ENCODE assay signal across 9 cellular contexts in the genomic region with DNA sequence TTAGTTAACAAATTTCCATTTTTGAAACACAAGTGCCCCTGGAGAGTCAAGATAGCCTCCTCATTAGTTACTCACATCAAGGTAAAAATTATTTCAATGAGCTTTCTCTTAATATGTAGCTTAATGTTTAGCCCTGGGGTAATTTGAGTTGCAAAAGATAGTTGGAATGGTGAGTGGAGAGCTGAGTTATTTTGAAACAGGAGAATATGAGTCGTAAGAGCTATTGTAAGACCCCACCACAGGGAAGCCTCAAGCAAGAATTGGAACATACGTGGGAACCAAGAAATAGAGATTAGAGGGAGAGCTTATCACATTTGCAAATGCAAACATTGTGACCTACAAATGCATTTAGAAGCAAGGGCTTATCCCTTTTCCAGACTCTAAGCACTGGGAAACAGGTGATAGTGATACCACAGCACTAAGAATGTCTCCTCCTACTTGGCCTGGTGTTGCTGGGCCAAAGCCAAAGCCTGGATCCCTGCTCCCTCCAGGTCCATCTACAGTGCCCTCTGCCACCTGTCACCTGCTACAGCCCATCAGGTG.
DNase-seq lines count a peak whose midpoint lies in the region; ATAC-seq and TF ChIP-seq lines count a peak whose summit lies in the region.
"Had no signal": no experiment of that assay in that cellular context is flagged by ENCODE, and none has a peak within 500 bp of the region (broad histone marks: within the 10 kb centered on the region; RNA-seq: fewer than 3 reads in every experiment).

No MANE protein-coding gene starts in this region.

- no peaks in the 10 kb centered on the region for H3K36me3 ChIP-seq in mucosa of descending colon (ENCODE audit: low read depth)
- H3K36me3 ChIP-seq in suprapubic skin: no peaks in the 10 kb centered on the region

- 36% methylated on average over 2 of the region's 2 CpGs for WGBS in suprapubic skin

- H3K9me3 ChIP-seq in mucosa of descending colon (no peaks in the 10 kb centered on the region), suprapubic skin (no peaks in the 10 kb centered on the region)

- no peaks in the 10 kb centered on the region for H3K36me3 Mint-ChIP-seq in type B pancreatic cell

- ATAC-seq in mucosa of descending colon (peak; percentile 49), GM21526 (IDR thresholded peaks at IDR 0.05; ENCODE audit: low FRiP score, unreplicated experiment) (no peak)

- intact Hi-C loops in mucosa of descending colon (cut with DNase I, micrococcal nuclease): no loop called here

- H3K4me1 Mint-ChIP-seq in type B pancreatic cell (ENCODE audit: unreplicated experiment): peaks cover 8% of the 10 kb centered on the region

- peak; percentile 98 for DNase-seq in G401 (ENCODE audit: low spot score)
- peak; percentile 72 for DNase-seq in M059J (ENCODE audit: low read depth)
- DNase-seq in astrocyte of the hippocampus (ENCODE audit: low read depth, low spot score): peak; percentile 38
- peak in 2 of 3 donors; percentile 10 to 15 for DNase-seq in mucosa of descending colon
- DNase-seq in suprapubic skin (ENCODE audit: low spot score in 2 of 2): no peak
- DNase-seq in type B pancreatic cell (ENCODE audit: extremely low spot score, unreplicated experiment): no peak
- DNase-seq in DMS79 treated with DMSO at 0.1 percent for 48 hours (lab: John Stamatoyannopoulos, UW): no peak
- DNase-seq: erythroblast had no signal

- H3K4me3 Mint-ChIP-seq in type B pancreatic cell: no peak overlapping the region

- in situ Hi-C loops in G401 (cut with HindIII; ENCODE audit: low sequenced_read_pairs): no loop called here

- H3K4me3 ChIP-seq in mucosa of descending colon (no peak overlapping the region), suprapubic skin (no peak overlapping the region)

- no peak for TF ChIP-seq POLR2A in suprapubic skin (IDR thresholded peaks at IDR 0.05)

- H3K9me3 Mint-ChIP-seq in type B pancreatic cell: peaks cover 11% of the 10 kb centered on the region

- TF ChIP-seq CTCF in mucosa of descending colon (IDR thresholded peaks at IDR 0.05) (no peak), suprapubic skin (IDR thresholded peaks at IDR 0.05) (no peak), type B pancreatic cell (conservative IDR thresholded peaks at IDR 0.05) (no peak)

- no peaks in the 10 kb centered on the region for H3K27me3 Mint-ChIP-seq in type B pancreatic cell

- no peaks in the 10 kb centered on the region for H3K27me3 ChIP-seq in suprapubic skin

- H3K27ac Mint-ChIP-seq in type B pancreatic cell: no peak overlapping the region

- TF ChIP-seq EP300 in suprapubic skin (IDR thresholded peaks at IDR 0.05): no peak

- H3K4me1 ChIP-seq in mucosa of descending colon (ENCODE audit: low read depth) (no peaks in the 10 kb centered on the region), suprapubic skin (no peaks in the 10 kb centered on the region)

- no peak overlapping the region for H3K27ac ChIP-seq in suprapubic skin

Comparison
In these comparisons a context has a peak if more than half of its experiments do, and no peak if none do; other contexts are left out.
1. DNase-seq: peak in G401 (single experiment), M059J (single experiment), astrocyte of the hippocampus (single experiment) and mucosa of descending colon (2 of 3); none in suprapubic skin (0 of 2), type B pancreatic cell (single experiment) and DMS79 treated with DMSO at 0.1 percent for 48 hours (single experiment).